ENCODE assay signal across 21 cellular contexts in genomic region chr5:889075-889710, GRCh38.
"Had no signal": no experiment of that assay in that cellular context is flagged by ENCODE, and none has a peak within 500 bp of the region (broad histone marks: within the 10 kb centered on the region; RNA-seq: fewer than 3 reads in every experiment).

No MANE protein-coding gene starts in this region.

- H3K27me3 Mint-ChIP-seq: dendritic cell treated with granulocyte-macrophage colony-stimulating factor and Interleukin-4, amounts not matched to agents 40 ng/mL and 50 ng/mL, for 4 days; memory B cell; progenitor cell of endocrine pancreas had no signal

- H3K27me3 ChIP-seq: heart right ventricle, tibial artery had no signal

- DNase-seq: activated CD4-positive, alpha-beta T cell treated with anti-CD3 and anti-CD28 coated beads for 4 hours; activated CD4-positive, alpha-beta T cell treated with anti-CD3 and anti-CD28 coated beads, Interleukin-2, amount 50 U/mL, for 48 hours; activated naive CD4-positive, alpha-beta T cell treated with Interleukin-2 at 50 U/mL for 16 hours; effector CD4-positive, alpha-beta T cell; erythroblast; foreskin fibroblast; heart right ventricle; islet precursor cell; left cardiac atrium; nephron progenitor cell; occipital lobe; retina; stimulated activated CD4-positive, alpha-beta T cell treated with anti-CD3 and anti-CD28 coated beads, Interleukin-4, amount 100 ng/mL, for 1 hour; stimulated activated naive CD4-positive, alpha-beta T cell treated with Interleukin-2 at 50 U/mL for 16 hours; substantia nigra; T1000; tibial artery had no signal

- H3K9me3 Mint-ChIP-seq: dendritic cell treated with granulocyte-macrophage colony-stimulating factor and Interleukin-4, amounts not matched to agents 40 ng/mL and 50 ng/mL, for 4 days; memory B cell; nephron progenitor cell; WTC11 had no signal

- H3K4me3 ChIP-seq: heart right ventricle, tibial artery had no signal

- ATAC-seq: heart right ventricle, left cardiac atrium, WTC11 had no signal

- H3K27ac ChIP-seq: heart right ventricle, tibial artery had no signal

- H3K4me3 Mint-ChIP-seq: dendritic cell treated with granulocyte-macrophage colony-stimulating factor and Interleukin-4, amounts not matched to agents 40 ng/mL and 50 ng/mL, for 4 days; memory B cell; nephron progenitor cell; WTC11 had no signal

- H3K27ac Mint-ChIP-seq: dendritic cell treated with granulocyte-macrophage colony-stimulating factor and Interleukin-4, amounts not matched to agents 40 ng/mL and 50 ng/mL, for 4 days; memory B cell; nephron progenitor cell; WTC11 had no signal

- H3K9me3 ChIP-seq: heart right ventricle, tibial artery had no signal
